Comparison of ENCODE assay signal across 9 cellular contexts in the genomic region with DNA sequence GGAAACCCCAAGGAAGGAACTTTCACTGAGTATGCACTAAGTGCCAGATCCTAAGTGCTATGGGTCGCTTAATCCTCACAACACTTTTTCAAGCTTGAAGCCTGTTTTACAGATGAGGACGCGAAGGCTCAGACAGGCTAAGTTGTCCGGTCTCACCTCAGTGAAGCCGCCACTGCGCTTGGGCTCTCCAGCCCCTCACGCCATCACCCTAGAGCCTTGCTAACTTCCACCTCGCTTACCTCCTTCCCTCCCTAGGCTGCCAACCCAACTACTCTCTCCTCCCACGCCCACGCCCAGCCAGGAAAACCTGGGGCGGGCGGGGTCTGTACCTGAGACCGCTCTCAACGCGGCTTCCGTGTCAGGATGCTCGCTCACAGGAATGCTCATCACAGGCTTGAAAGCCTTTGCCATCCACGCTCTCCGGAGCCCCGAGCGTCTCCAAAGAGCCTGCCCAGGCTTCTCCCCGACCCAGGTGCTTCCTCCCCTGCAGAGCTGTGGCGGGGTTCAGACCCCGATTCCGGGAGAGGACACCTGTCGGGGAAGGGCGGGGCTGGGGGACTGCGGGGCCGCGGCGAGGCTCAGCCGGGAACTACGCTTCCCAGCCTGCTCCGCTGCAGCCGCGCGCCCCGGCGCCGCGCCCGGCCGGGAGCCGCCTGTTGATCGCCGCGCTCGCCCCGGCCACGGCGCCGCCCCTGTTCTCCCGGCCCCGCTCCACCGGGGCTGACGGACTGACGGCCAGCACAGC. TPM values are rescaled to one million over a fixed set of nuclear protein-coding genes. Genes with fewer than 3 reads are reported as not detected.
DNase-seq lines count a peak whose midpoint lies in the region; ATAC-seq, FAIRE-seq and TF ChIP-seq lines count a peak whose summit lies in the region.
"Had no signal": no experiment of that assay in that cellular context is flagged by ENCODE, and none has a peak within 500 bp of the region (broad histone marks: within the 10 kb centered on the region; RNA-seq: fewer than 3 reads in every experiment).

Gene TMOD2, plus strand, starts transcription at position 656 of the 745 bp plus-strand sequence. CDS start 14,845 bp downstream, outside the sequence.

- H3K27ac Mint-ChIP-seq in CD4-positive, CD25-positive, alpha-beta regulatory T cell, result peak within 1 kb of the TSS in 2 of 3 donors; percentile 15 to 59

- peak; percentile 77 to 80 for ATAC-seq in CD4-positive, CD25-positive, alpha-beta regulatory T cell (ENCODE audit: low read depth in 2 of 2)
- ATAC-seq in HG03442 (IDR thresholded peaks at IDR 0.05; ENCODE audit: unreplicated experiment), result peak; percentile 75
- peak; percentile 93 for ATAC-seq in SK-N-SH treated with all-trans-retinoic acid at 6 μM for 48 hours

- FAIRE-seq in GM19239 (lab: Jason Lieb, UNC), result peak; percentile 66
- FAIRE-seq: TTC549 had no signal

- no peaks in the 10 kb centered on the region for H3K36me3 Mint-ChIP-seq in CD4-positive, CD25-positive, alpha-beta regulatory T cell

- no peak within 1 kb of the TSS for H3K27ac ChIP-seq in CD4-positive, CD25-positive, alpha-beta regulatory T cell (ENCODE audit: insufficient read depth, low read length, poor library complexity, severe bottlenecking)

- H3K4me1 Mint-ChIP-seq in CD4-positive, CD25-positive, alpha-beta regulatory T cell, result peaks cover 0 to 37% (median 19%) of the 10 kb centered on the region in 4 donors

- H3K4me3 Mint-ChIP-seq in CD4-positive, CD25-positive, alpha-beta regulatory T cell, result peak within 1 kb of the TSS; percentile 84 to 89 (median 87)

- H3K9me3 ChIP-seq in CD4-positive, CD25-positive, alpha-beta regulatory T cell (ENCODE audit: control insufficient read depth in 2 of 2, low read length in 2 of 2), result no peaks in the 10 kb centered on the region

- in situ Hi-C loops in astrocyte of the spinal cord (cut with HindIII; ENCODE audit: low sequenced_read_pairs), result no loop called here

- TF ChIP-seq CTCF in astrocyte of the spinal cord (IDR thresholded peaks at IDR 0.05; ENCODE audit: low read depth, low read length) (no peak), retinal pigment epithelial cell (conservative IDR thresholded peaks at IDR 0.05; ENCODE audit: low read depth, low read length) (no peak)

- H3K4me1 ChIP-seq in CD4-positive, CD25-positive, alpha-beta regulatory T cell (ENCODE audit: control insufficient read depth, insufficient read depth, low read length, poor library complexity, severe bottlenecking), result peaks cover 14% of the 10 kb centered on the region

- DNase-seq in CD4-positive, CD25-positive, alpha-beta regulatory T cell, result peak; percentile 22 to 49 (median 32)
- DNase-seq in GM19239 (ENCODE audit: insufficient read length, low spot score), result peak; percentile 50
- DNase-seq in astrocyte of the spinal cord (ENCODE audit: low read depth, low spot score), result peak; percentile 24
- peak in 41 of 51 donors; percentile 16 to 88 (median 59) for DNase-seq in hypothalamus (lab: John Stamatoyannopoulos, UW)
- no peak for DNase-seq in retinal pigment epithelial cell (ENCODE audit: low read depth)
- DNase-seq in GM19240 (ENCODE audit: insufficient read length, low spot score), result no peak

- peak within 1 kb of the TSS; percentile 56 for H3K4me3 ChIP-seq in CD4-positive, CD25-positive, alpha-beta regulatory T cell (ENCODE audit: low read depth, low read length)
- H3K4me3 ChIP-seq in astrocyte of the spinal cord (ENCODE audit: low read depth, low read length) (peak within 1 kb of the TSS; percentile 57), retinal pigment epithelial cell (ENCODE audit: low read length) (peak within 1 kb of the TSS; percentile 60)

- peaks cover 11% of the 10 kb centered on the region for H3K27me3 ChIP-seq in CD4-positive, CD25-positive, alpha-beta regulatory T cell (ENCODE audit: control insufficient read depth, insufficient read depth, low read length)

- H3K27me3 Mint-ChIP-seq in CD4-positive, CD25-positive, alpha-beta regulatory T cell, result peaks cover 60% of the 10 kb centered on the region

- no peaks in the 10 kb centered on the region for H3K36me3 ChIP-seq in CD4-positive, CD25-positive, alpha-beta regulatory T cell (ENCODE audit: control insufficient read depth, insufficient read depth, low read length)

- H3K9me3 Mint-ChIP-seq in CD4-positive, CD25-positive, alpha-beta regulatory T cell, result no peaks in the 10 kb centered on the region

TF ChIP-seq in SK-N-SH treated with all-trans-retinoic acid at 6 μM for 48 hours, 23 proteins besides CTCF, POLR2A, EP300 and RAD21:
- TF ChIP-seq ZC3H10 (CRISPR knock-in tag; IDR thresholded peaks at IDR 0.05) (no peak), ARNTL (CRISPR knock-in tag; IDR thresholded peaks at IDR 0.05; ENCODE audit: borderline replicate concordance, low read depth) (no peak), GLIS3 (CRISPR knock-in tag; IDR thresholded peaks at IDR 0.05) (no peak), OSR1 (CRISPR knock-in tag; IDR thresholded peaks at IDR 0.05) (no peak), RARB (CRISPR knock-in tag; IDR thresholded peaks at IDR 0.05) (no peak), ZFP3 (CRISPR knock-in tag; IDR thresholded peaks at IDR 0.05) (no peak), CREB5 (CRISPR knock-in tag; IDR thresholded peaks at IDR 0.05; ENCODE audit: low read depth) (no peak), ESRRG (CRISPR knock-in tag; IDR thresholded peaks at IDR 0.05) (no peak), SNAI2 (CRISPR knock-in tag; IDR thresholded peaks at IDR 0.05) (no peak), ZFP30 (CRISPR knock-in tag; IDR thresholded peaks at IDR 0.05) (no peak), PATZ1 (CRISPR knock-in tag; IDR thresholded peaks at IDR 0.05; ENCODE audit: borderline replicate concordance) (no peak), ISL1 (CRISPR knock-in tag; IDR thresholded peaks at IDR 0.05) (no peak), ZNF8 (CRISPR knock-in tag; IDR thresholded peaks at IDR 0.05) (no peak), TCF4 (CRISPR knock-in tag; IDR thresholded peaks at IDR 0.05; ENCODE audit: borderline replicate concordance) (no peak)
TF ChIP-seq in SK-N-SH treated with all-trans-retinoic acid at 6 μM for 48 hours: peak in this region for 0.

RNA-seq across cellular contexts. Expression of gene TMOD2, which starts in this region (rescaled TPM):
- total RNA-seq in CD4-positive, CD25-positive, alpha-beta regulatory T cell, result 3.7 TPM
- 1 to 10 TPM in 3 of 4 donors, under 1 TPM in 1; 0.87 to 1.9 (median 1.1) TPM for polyA plus RNA-seq in CD4-positive, CD25-positive, alpha-beta regulatory T cell

Comparison
In these comparisons a context has a peak if more than half of its experiments do, and no peak if none do; other contexts are left out.
1. DNase-seq: peak in CD4-positive, CD25-positive, alpha-beta regulatory T cell (3 of 3), GM19239 (single experiment), astrocyte of the spinal cord (single experiment) and hypothalamus (41 of 51); none in retinal pigment epithelial cell (single experiment) and GM19240 (single experiment).
2. Peak in every context shown above with its lines, with median percentiles within 50 percentile points of each other: ATAC-seq and H3K4me3 ChIP-seq.